17 cellular contexts compared by ENCODE assay signal in the genomic region with DNA sequence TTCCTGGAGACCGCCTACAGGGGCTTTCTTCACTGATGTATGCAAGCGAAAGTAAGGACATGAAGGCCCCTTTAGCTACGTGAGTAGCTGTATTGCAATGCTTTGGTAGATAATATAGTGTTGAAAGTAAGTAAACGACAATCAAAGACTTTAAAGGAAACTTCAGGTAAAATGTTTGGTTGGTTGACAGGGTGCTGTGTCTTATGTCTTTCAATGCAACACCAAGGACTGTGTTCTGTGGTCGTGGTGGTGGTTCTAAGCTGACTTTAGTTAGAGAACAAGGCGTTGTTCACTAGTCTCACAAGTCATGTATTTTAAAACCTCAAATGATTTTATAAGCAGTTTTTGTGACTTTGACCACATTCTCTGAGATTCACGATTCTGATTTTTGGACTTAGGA. TPM values are rescaled to one million over a fixed set of nuclear protein-coding genes. Genes with fewer than 3 reads are reported as not detected.
"Had no signal": no experiment of that assay in that cellular context is flagged by ENCODE, and none has a peak within 500 bp of the region (broad histone marks: within the 10 kb centered on the region; RNA-seq: fewer than 3 reads in every experiment).

No MANE protein-coding gene starts in this region.

- H3K79me2 ChIP-seq: hepatocyte had no signal

- H3K4me3 Mint-ChIP-seq: activated B cell treated with CpG ODN at 0.5 μM for 24 hours; activated T-cell treated with anti-CD3 and anti-CD28 coated beads, Interleukin-2, amount 50 U/mL, for 4 hours; dendritic cell treated with granulocyte-macrophage colony-stimulating factor and Interleukin-4, amounts not matched to agents 40 ng/mL and 50 ng/mL, for 4 days; stimulated activated naive B cell treated with anti-CD40 and anti-IgM and Interleukin-4, amounts not matched to agents 10 μg/mL and 1 μg/mL and 100 μg/mL, for 72 hours had no signal

- H3K27ac ChIP-seq: body of pancreas, hepatocyte, pancreas, skin epidermis, upper lobe of right lung had no signal

- H3K4me3 ChIP-seq: body of pancreas, hepatocyte, pancreas, skin epidermis, upper lobe of right lung had no signal

- H3K9me3 Mint-ChIP-seq: activated B cell treated with CpG ODN at 0.5 μM for 24 hours; activated T-cell treated with anti-CD3 and anti-CD28 coated beads, Interleukin-2, amount 50 U/mL, for 4 hours; dendritic cell treated with granulocyte-macrophage colony-stimulating factor and Interleukin-4, amounts not matched to agents 40 ng/mL and 50 ng/mL, for 4 days; stimulated activated naive B cell treated with anti-CD40 and anti-IgM and Interleukin-4, amounts not matched to agents 10 μg/mL and 1 μg/mL and 100 μg/mL, for 72 hours had no signal

- DNase-seq: activated B cell treated with CpG ODN at 0.5 μM for 24 hours; activated CD8-positive, alpha-beta memory T cell treated with anti-CD3 and anti-CD28 coated beads for 24 hours; activated naive CD4-positive, alpha-beta T cell; activated T-cell treated with anti-CD3 and anti-CD28 coated beads, Interleukin-2, amount 50 U/mL, for 4 hours; amniotic stem cell; body of pancreas; erythroblast; left ventricle myocardium superior; mesenchymal stem cell; pancreas; SHP77; stimulated activated naive B cell treated with anti-CD40 and anti-IgM and Interleukin-4, amounts not matched to agents 10 μg/mL and 1 μg/mL and 100 μg/mL, for 72 hours; upper lobe of right lung had no signal

- H3K4me2 ChIP-seq: hepatocyte had no signal

- H3K4me1 ChIP-seq: body of pancreas, pancreas had no signal

- H3K9me3 ChIP-seq: body of pancreas, pancreas, upper lobe of right lung had no signal

- ATAC-seq: activated T-cell treated with anti-CD3 and anti-CD28 coated beads, Interleukin-2, amount 50 U/mL, for 4 hours; body of pancreas; left ventricle myocardium superior; pancreas; SK-N-SH treated with all-trans-retinoic acid at 6 μM for 48 hours; stimulated activated naive B cell treated with anti-CD40 and anti-IgM and Interleukin-4, amounts not matched to agents 10 μg/mL and 1 μg/mL and 100 μg/mL, for 72 hours; upper lobe of right lung had no signal

- H3K27me3 ChIP-seq: body of pancreas, hepatocyte, pancreas, upper lobe of right lung had no signal

- H3K27ac Mint-ChIP-seq: activated B cell treated with CpG ODN at 0.5 μM for 24 hours; dendritic cell treated with granulocyte-macrophage colony-stimulating factor and Interleukin-4, amounts not matched to agents 40 ng/mL and 50 ng/mL, for 4 days; stimulated activated naive B cell treated with anti-CD40 and anti-IgM and Interleukin-4, amounts not matched to agents 10 μg/mL and 1 μg/mL and 100 μg/mL, for 72 hours had no signal

- H3K27me3 Mint-ChIP-seq: activated B cell treated with CpG ODN at 0.5 μM for 24 hours; dendritic cell treated with granulocyte-macrophage colony-stimulating factor and Interleukin-4, amounts not matched to agents 40 ng/mL and 50 ng/mL, for 4 days; stimulated activated naive B cell treated with anti-CD40 and anti-IgM and Interleukin-4, amounts not matched to agents 10 μg/mL and 1 μg/mL and 100 μg/mL, for 72 hours had no signal

- H3K36me3 ChIP-seq: pancreas, upper lobe of right lung had no signal

RNA-seq across cellular contexts. Expression of gene CABYR, which starts 58.0 kb away (rescaled TPM):
- total RNA-seq: left ventricle myocardium superior had no signal
